In genomic region chr3:102181202-102181920, GRCh38 we compare ENCODE assay signal across 9 cellular contexts.
DNase-seq lines count a peak whose midpoint lies in the region; ATAC-seq and TF ChIP-seq lines count a peak whose summit lies in the region.
"Had no signal": no experiment of that assay in that cellular context is flagged by ENCODE, and none has a peak within 500 bp of the region (broad histone marks: within the 10 kb centered on the region; RNA-seq: fewer than 3 reads in every experiment).

No MANE protein-coding gene starts in this region.

- no peak overlapping the region for H3K4me3 Mint-ChIP-seq in stimulated activated memory B cell treated with anti-CD40 and anti-IgM and Interleukin-4, amounts not matched to agents 10 μg/mL and 1 μg/mL and 100 μg/mL, for 72 hours
- no peak overlapping the region for H3K4me3 Mint-ChIP-seq in glutamatergic neuron (ENCODE audit: unreplicated experiment)
- H3K4me3 Mint-ChIP-seq: naive thymus-derived CD8-positive, alpha-beta T cell had no signal

- no peaks in the 10 kb centered on the region for H3K27me3 Mint-ChIP-seq in stimulated activated memory B cell treated with anti-CD40 and anti-IgM and Interleukin-4, amounts not matched to agents 10 μg/mL and 1 μg/mL and 100 μg/mL, for 72 hours
- H3K27me3 Mint-ChIP-seq in glutamatergic neuron (ENCODE audit: unreplicated experiment) = no peaks in the 10 kb centered on the region
- H3K27me3 Mint-ChIP-seq: naive thymus-derived CD8-positive, alpha-beta T cell had no signal

- no peak for TF ChIP-seq CTCF in coronary artery (IDR thresholded peaks at IDR 0.05)
- no peak for TF ChIP-seq CTCF in right lobe of liver (IDR thresholded peaks at IDR 0.05)
- no peak for TF ChIP-seq CTCF in upper lobe of left lung (IDR thresholded peaks at IDR 0.05)
- no peak for TF ChIP-seq CTCF in glutamatergic neuron (IDR thresholded peaks at IDR 0.05; ENCODE audit: partially characterized antibody, unreplicated experiment)

- H3K4me1 ChIP-seq in right lobe of liver (peaks cover 0 to 49% (median 14%) of the 10 kb centered on the region in 4 donors), upper lobe of left lung (peaks cover 34 to 50% (median 41%) of the 10 kb centered on the region in 4 donors)

- H3K27ac Mint-ChIP-seq in stimulated activated memory B cell treated with anti-CD40 and anti-IgM and Interleukin-4, amounts not matched to agents 10 μg/mL and 1 μg/mL and 100 μg/mL, for 72 hours = no peak overlapping the region
- H3K27ac Mint-ChIP-seq in glutamatergic neuron (ENCODE audit: unreplicated experiment) = no peak overlapping the region
- H3K27ac Mint-ChIP-seq: naive thymus-derived CD8-positive, alpha-beta T cell had no signal

- no peaks in the 10 kb centered on the region for H3K36me3 Mint-ChIP-seq in stimulated activated memory B cell treated with anti-CD40 and anti-IgM and Interleukin-4, amounts not matched to agents 10 μg/mL and 1 μg/mL and 100 μg/mL, for 72 hours
- no peaks in the 10 kb centered on the region for H3K36me3 Mint-ChIP-seq in glutamatergic neuron (ENCODE audit: unreplicated experiment)
- H3K36me3 Mint-ChIP-seq: naive thymus-derived CD8-positive, alpha-beta T cell had no signal

- peaks cover 6% of the 10 kb centered on the region for H3K4me1 Mint-ChIP-seq in stimulated activated memory B cell treated with anti-CD40 and anti-IgM and Interleukin-4, amounts not matched to agents 10 μg/mL and 1 μg/mL and 100 μg/mL, for 72 hours
- H3K4me1 Mint-ChIP-seq in glutamatergic neuron (ENCODE audit: low read depth, unreplicated experiment) = no peaks in the 10 kb centered on the region

- WGBS in right lobe of liver (ENCODE audit: insufficient coverage, low coverage, low lambda C conversion rate, missing lambda C conversion rate) = 20% methylated on average over 3 of the region's 3 CpGs
- WGBS in upper lobe of left lung, 2 donors = 52 to 53% methylated on average over 3 of the region's 3 CpGs

- TF ChIP-seq POLR2A in right lobe of liver (IDR thresholded peaks at IDR 0.05) (no peak), upper lobe of left lung (IDR thresholded peaks at IDR 0.05) (no peak)

- H3K9me3 Mint-ChIP-seq in stimulated activated memory B cell treated with anti-CD40 and anti-IgM and Interleukin-4, amounts not matched to agents 10 μg/mL and 1 μg/mL and 100 μg/mL, for 72 hours = no peaks in the 10 kb centered on the region
- H3K9me3 Mint-ChIP-seq in glutamatergic neuron (ENCODE audit: unreplicated experiment) = no peaks in the 10 kb centered on the region
- H3K9me3 Mint-ChIP-seq: naive thymus-derived CD8-positive, alpha-beta T cell had no signal

- H3K27me3 ChIP-seq in right lobe of liver (no peaks in the 10 kb centered on the region), upper lobe of left lung (no peaks in the 10 kb centered on the region)

- H3K4me3 ChIP-seq in coronary artery (no peak overlapping the region), right lobe of liver (no peak overlapping the region), upper lobe of left lung (no peak overlapping the region)

- H3K27ac ChIP-seq in coronary artery = peak overlapping the region; percentile 73 to 76
- peak overlapping the region; percentile 25 to 68 (median 66) for H3K27ac ChIP-seq in right lobe of liver
- H3K27ac ChIP-seq in upper lobe of left lung = peak overlapping the region; percentile 50 to 80 (median 54)

- H3K9me3 ChIP-seq in right lobe of liver (no peaks in the 10 kb centered on the region), upper lobe of left lung (no peaks in the 10 kb centered on the region)

- H3K36me3 ChIP-seq in right lobe of liver (no peaks in the 10 kb centered on the region), upper lobe of left lung (no peaks in the 10 kb centered on the region)

- intact Hi-C loops in right lobe of liver (cut with DNase I) = no loop called here

- DNase-seq in NCI-H2029 (lab: John Stamatoyannopoulos, UW) (peak; percentile 44), NCI-H2029 treated with DMSO at 0.1 percent for 48 hours (lab: John Stamatoyannopoulos, UW) (no peak), coronary artery (ENCODE audit: low spot score) (no peak), right lobe of liver (no peak), upper lobe of left lung (no peak), glutamatergic neuron (no peak)
- DNase-seq in stimulated activated CD4-positive, alpha-beta T cell treated with anti-CD3 and anti-CD28 coated beads, Interleukin-4, amount 100 ng/mL, for 4 hours = no peak
- DNase-seq: naive thymus-derived CD8-positive, alpha-beta T cell had no signal

- TF ChIP-seq EP300 in upper lobe of left lung (IDR thresholded peaks at IDR 0.05) = no peak

- ATAC-seq in right lobe of liver (peak; percentile 55 to 59 (median 57)), upper lobe of left lung (ENCODE audit: low FRiP score in 2 of 2) (peak; percentile 41 to 60)
- ATAC-seq in stimulated activated memory B cell treated with anti-CD40 and anti-IgM and Interleukin-4, amounts not matched to agents 10 μg/mL and 1 μg/mL and 100 μg/mL, for 72 hours = no peak
- ATAC-seq: naive thymus-derived CD8-positive, alpha-beta T cell had no signal
